Comparison of ENCODE assay signal across 9 cellular contexts in genomic region chr4:105088110-105088879, GRCh38.
DNase-seq lines count a peak whose midpoint lies in the region; ATAC-seq and TF ChIP-seq lines count a peak whose summit lies in the region.
"Had no signal": no experiment of that assay in that cellular context is flagged by ENCODE, and none has a peak within 500 bp of the region (broad histone marks: within the 10 kb centered on the region; RNA-seq: fewer than 3 reads in every experiment).

No MANE protein-coding gene starts in this region.

- H3K36me3 ChIP-seq in endocrine pancreas (ENCODE audit: control insufficient read depth, insufficient read depth, low read length) = no peaks in the 10 kb centered on the region
- no peaks in the 10 kb centered on the region for H3K36me3 ChIP-seq in muscle layer of duodenum (ENCODE audit: control insufficient read depth in 1 of 2, insufficient read depth in 2 of 2, low read length in 2 of 2)

- H3K27ac ChIP-seq in muscle layer of duodenum (ENCODE audit: low read length) = no peak overlapping the region

- ATAC-seq in HG02938 (IDR thresholded peaks at IDR 0.05; ENCODE audit: unreplicated experiment) = no peak
- no peak for ATAC-seq in effector memory CD8-positive, alpha-beta T cell (replicated peaks)

- peaks cover 3 to 4% of the 10 kb centered on the region in 2 donors for H3K9me3 Mint-ChIP-seq in effector memory CD8-positive, alpha-beta T cell

- TF ChIP-seq POLR2A in erythroblast (IDR thresholded peaks at IDR 0.05; ENCODE audit: low read length) = no peak

- no peak overlapping the region for H3K9ac ChIP-seq in endocrine pancreas (ENCODE audit: control insufficient read depth, insufficient read depth, low read length)

- H3K27me3 ChIP-seq in endocrine pancreas (ENCODE audit: control insufficient read depth, insufficient read depth, low read length) (no peaks in the 10 kb centered on the region), muscle layer of duodenum (ENCODE audit: low read depth, low read length) (no peaks in the 10 kb centered on the region)

- H3K4me3 ChIP-seq in endocrine pancreas (ENCODE audit: control insufficient read depth, insufficient read depth, low read length) (peak overlapping the region; percentile 45), muscle layer of duodenum (ENCODE audit: low read depth in 1 of 2, low read length in 2 of 2) (peak overlapping the region; percentile 9 to 17)

- DNase-seq in COLO829 (ENCODE audit: low spot score) (peak; percentile 24), NCI-H226 (peak; percentile 70), erythroblast (lab: John Stamatoyannopoulos, UW) (no peak)
- DNase-seq in activated CD4-positive, CD25-positive, alpha-beta regulatory T cell (lab: John Stamatoyannopoulos, UW) = no peak
- DNase-seq in effector memory CD8-positive, alpha-beta T cell = no peak
- DNase-seq: NCI-H187 treated with DMSO at 0.1 percent for 48 hours had no signal

- no peaks in the 10 kb centered on the region for H3K4me1 ChIP-seq in endocrine pancreas (ENCODE audit: control insufficient read depth, insufficient read depth, low read length)
- peaks cover 0 to 11% of the 10 kb centered on the region in 2 donors for H3K4me1 ChIP-seq in muscle layer of duodenum (ENCODE audit: control insufficient read depth in 1 of 2, insufficient read depth in 2 of 2, low read length in 2 of 2)

- no peaks in the 10 kb centered on the region for H3K36me3 Mint-ChIP-seq in effector memory CD8-positive, alpha-beta T cell (ENCODE audit: insufficient read depth)

- H3K9me3 ChIP-seq in endocrine pancreas (ENCODE audit: control insufficient read depth, low read length) (no peaks in the 10 kb centered on the region), muscle layer of duodenum (ENCODE audit: control insufficient read depth in 1 of 2, low read length in 2 of 2) (no peaks in the 10 kb centered on the region)

- no peak overlapping the region for H3K27ac Mint-ChIP-seq in effector memory CD8-positive, alpha-beta T cell

- H3K27me3 Mint-ChIP-seq in effector memory CD8-positive, alpha-beta T cell = peaks cover 12 to 20% of the 10 kb centered on the region in 2 donors

- no peaks in the 10 kb centered on the region for H3K4me1 Mint-ChIP-seq in effector memory CD8-positive, alpha-beta T cell (ENCODE audit: low read depth in 2 of 2)

- no peak overlapping the region for H3K4me3 Mint-ChIP-seq in effector memory CD8-positive, alpha-beta T cell

Comparison
In these comparisons a context has a peak if more than half of its experiments do, and no peak if none do; other contexts are left out.
1. DNase-seq: peak in COLO829 (single experiment) and NCI-H226 (single experiment); none in activated CD4-positive, CD25-positive, alpha-beta regulatory T cell (0 of 4), effector memory CD8-positive, alpha-beta T cell (0 of 3) and erythroblast (0 of 2).